16 cellular contexts compared by ENCODE assay signal in the genomic region with DNA sequence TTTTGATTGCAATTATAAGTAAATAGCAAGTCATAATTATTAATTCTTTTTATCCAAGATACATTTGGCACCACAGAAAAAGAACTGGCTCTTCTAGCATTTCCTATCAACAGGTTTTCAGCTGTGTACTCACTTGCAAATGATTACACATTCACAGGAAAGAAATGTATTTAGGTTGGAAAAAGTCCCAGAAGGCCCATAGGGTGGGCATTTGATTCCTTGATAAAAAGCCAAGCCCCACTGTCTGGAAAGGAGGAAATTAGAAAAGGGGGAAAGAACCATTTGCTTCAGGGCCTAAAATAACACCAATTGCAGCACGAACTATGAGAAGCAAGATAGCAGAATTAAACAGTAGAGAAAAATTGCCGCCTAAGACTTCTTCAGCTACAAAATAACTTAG.
DNase-seq lines count a peak whose midpoint lies in the region; ATAC-seq and TF ChIP-seq lines count a peak whose summit lies in the region.
"Had no signal": no experiment of that assay in that cellular context is flagged by ENCODE, and none has a peak within 500 bp of the region (broad histone marks: within the 10 kb centered on the region; RNA-seq: fewer than 3 reads in every experiment).

No MANE protein-coding gene starts in this region.

- no peak for ATAC-seq in GM21825 (IDR thresholded peaks at IDR 0.05; ENCODE audit: unreplicated experiment)
- ATAC-seq: natural killer cell; stimulated activated naive CD8-positive, alpha-beta T cell treated with anti-CD3 and anti-CD28 coated beads, Interleukin-15, amount 100 ng/mL, for 72 hours had no signal

- H3K4me1 Mint-ChIP-seq in neural crest cell, result peaks cover 23% of the 10 kb centered on the region
- H3K4me1 Mint-ChIP-seq: activated CD4-positive, alpha-beta T cell treated with anti-CD3 and anti-CD28 coated beads, Interleukin-2, amount 10 ng/mL, durations not matched to agents 24 days and 14 days; activated naive CD8-positive, alpha-beta T cell treated with anti-CD3 and anti-CD28 coated beads, Interleukin-2, amount 10 ng/mL, durations not matched to agents 7 days and 5 days; natural killer cell; stimulated activated naive CD8-positive, alpha-beta T cell treated with anti-CD3 and anti-CD28 coated beads, Interleukin-15, amount 100 ng/mL, for 72 hours had no signal

- H3K4me3 Mint-ChIP-seq in neural crest cell, result no peak overlapping the region
- H3K4me3 Mint-ChIP-seq: activated CD4-positive, alpha-beta T cell treated with anti-CD3 and anti-CD28 coated beads, Interleukin-2, amount 10 ng/mL, durations not matched to agents 24 days and 14 days; activated naive CD8-positive, alpha-beta T cell treated with anti-CD3 and anti-CD28 coated beads, Interleukin-2, amount 10 ng/mL, durations not matched to agents 7 days and 5 days; natural killer cell; stimulated activated naive CD8-positive, alpha-beta T cell treated with anti-CD3 and anti-CD28 coated beads, Interleukin-15, amount 100 ng/mL, for 72 hours had no signal

- DNase-seq in AG10803 (ENCODE audit: low read depth), result peak; percentile 40
- DNase-seq in NCI-H2227 treated with DMSO at 0.1 percent for 48 hours (lab: John Stamatoyannopoulos, UW), result peak; percentile 65
- DNase-seq in choroid plexus epithelial cell (ENCODE audit: low read depth), result peak; percentile 78
- no peak for DNase-seq in neural crest cell (ENCODE audit: low read depth, low spot score)
- no peak for DNase-seq in NCI-H774 (lab: John Stamatoyannopoulos, UW)
- no peak for DNase-seq in inferior parietal cortex (ENCODE audit: extremely low spot score)
- no peak for DNase-seq in activated effector memory CD4-positive, alpha-beta T cell treated with anti-CD3 and anti-CD28 coated beads, Interleukin-2, amount 50 U/mL, for 16 hours
- DNase-seq: activated CD4-positive, alpha-beta T cell treated with anti-CD3 and anti-CD28 coated beads, Interleukin-2, amount 10 ng/mL, durations not matched to agents 24 days and 14 days; activated naive CD8-positive, alpha-beta T cell treated with anti-CD3 and anti-CD28 coated beads, Interleukin-2, amount 10 ng/mL, durations not matched to agents 7 days and 5 days; activated T-cell treated with anti-CD3 and anti-CD28 coated beads, Interleukin-2, amount 50 U/mL, for 1 hour; cortex of kidney; natural killer cell; RPMI8226; stimulated activated naive CD8-positive, alpha-beta T cell treated with anti-CD3 and anti-CD28 coated beads, Interleukin-15, amount 100 ng/mL, for 72 hours had no signal

- H3K4me3 ChIP-seq in AG10803 (ENCODE audit: low read length), result no peak overlapping the region
- H3K4me3 ChIP-seq in choroid plexus epithelial cell (ENCODE audit: low read depth, low read length), result no peak overlapping the region
- H3K4me3 ChIP-seq: smooth muscle cell had no signal

- no peak for TF ChIP-seq CTCF in AG10803 (conservative IDR thresholded peaks at IDR 0.05; ENCODE audit: low read length)
- no peak for TF ChIP-seq CTCF in choroid plexus epithelial cell (conservative IDR thresholded peaks at IDR 0.05; ENCODE audit: low read depth, low read length)
- TF ChIP-seq CTCF in neural crest cell (conservative IDR thresholded peaks at IDR 0.05), result no peak

- H3K27me3 Mint-ChIP-seq in neural crest cell (ENCODE audit: low read depth), result no peaks in the 10 kb centered on the region
- H3K27me3 Mint-ChIP-seq: stimulated activated naive CD8-positive, alpha-beta T cell treated with anti-CD3 and anti-CD28 coated beads, Interleukin-15, amount 100 ng/mL, for 72 hours had no signal

- H3K9me3 Mint-ChIP-seq in neural crest cell, result peaks cover 5% of the 10 kb centered on the region
- H3K9me3 Mint-ChIP-seq: activated CD4-positive, alpha-beta T cell treated with anti-CD3 and anti-CD28 coated beads, Interleukin-2, amount 10 ng/mL, durations not matched to agents 24 days and 14 days; activated naive CD8-positive, alpha-beta T cell treated with anti-CD3 and anti-CD28 coated beads, Interleukin-2, amount 10 ng/mL, durations not matched to agents 7 days and 5 days had no signal

- peak overlapping the region; percentile 73 for H3K27ac Mint-ChIP-seq in neural crest cell (ENCODE audit: unreplicated experiment)
- H3K27ac Mint-ChIP-seq: activated CD4-positive, alpha-beta T cell treated with anti-CD3 and anti-CD28 coated beads, Interleukin-2, amount 10 ng/mL, durations not matched to agents 24 days and 14 days; activated naive CD8-positive, alpha-beta T cell treated with anti-CD3 and anti-CD28 coated beads, Interleukin-2, amount 10 ng/mL, durations not matched to agents 7 days and 5 days; natural killer cell; stimulated activated naive CD8-positive, alpha-beta T cell treated with anti-CD3 and anti-CD28 coated beads, Interleukin-15, amount 100 ng/mL, for 72 hours had no signal

- H3K36me3 Mint-ChIP-seq in neural crest cell (ENCODE audit: low read depth), result peaks cover 3% of the 10 kb centered on the region
- H3K36me3 Mint-ChIP-seq: activated naive CD8-positive, alpha-beta T cell treated with anti-CD3 and anti-CD28 coated beads, Interleukin-2, amount 10 ng/mL, durations not matched to agents 7 days and 5 days; natural killer cell had no signal

Comparison
In these comparisons a context has a peak if more than half of its experiments do, and no peak if none do; other contexts are left out.
1. DNase-seq: peak in AG10803 (single experiment), NCI-H2227 treated with DMSO at 0.1 percent for 48 hours (single experiment) and choroid plexus epithelial cell (single experiment); none in neural crest cell (single experiment), NCI-H774 (single experiment), inferior parietal cortex (single experiment) and activated effector memory CD4-positive, alpha-beta T cell treated with anti-CD3 and anti-CD28 coated beads, Interleukin-2, amount 50 U/mL, for 16 hours (single experiment).